Comparison of ENCODE assay signal across 8 cellular contexts in genomic region chr9:130128782-130129424, GRCh38. TPM values are rescaled to one million over a fixed set of nuclear protein-coding genes. Genes with fewer than 3 reads are reported as not detected.
DNase-seq lines count a peak whose midpoint lies in the region; TF ChIP-seq lines count a peak whose summit lies in the region.

No MANE protein-coding gene starts in this region.

- no peak overlapping the region for H2AFZ ChIP-seq in GM23248

- H3K27me3 ChIP-seq in GM23248 (replicated peaks; ENCODE audit: insufficient read depth) (no peaks in the 10 kb centered on the region), WERI-Rb-1 (ENCODE audit: insufficient read depth, low read depth, severe bottlenecking) (no peaks in the 10 kb centered on the region)

- WGBS in GM23248 (ENCODE audit: low coverage in 1 of 2, low lambda C conversion rate in 2 of 2, missing lambda C conversion rate in 2 of 2), 2 experiments: 63% methylated on average over 13 of the region's 13 CpGs

- no peak overlapping the region for H3K4me3 ChIP-seq in GM23248
- H3K4me3 ChIP-seq in foreskin fibroblast (ENCODE audit: low read depth in 1 of 2, low read length in 2 of 2): no peak overlapping the region
- no peak overlapping the region for H3K4me3 ChIP-seq in WERI-Rb-1 (ENCODE audit: low read depth, low read length)

- peak overlapping the region; percentile 79 for H3K4me3 Mint-ChIP-seq in activated T-cell treated with anti-CD3 and anti-CD28 coated beads, Interleukin-2, amount 50 U/mL, for 24 hours

- peak overlapping the region; percentile 98 for H3K27ac Mint-ChIP-seq in activated T-cell treated with anti-CD3 and anti-CD28 coated beads, Interleukin-2, amount 50 U/mL, for 24 hours

- H3K27ac ChIP-seq in GM23248 (peak overlapping the region; percentile 73), WERI-Rb-1 (no peak overlapping the region)

- H3K36me3 ChIP-seq in GM23248 (ENCODE audit: low read depth) (peaks cover 14% of the 10 kb centered on the region; the same call in 1 of the 2 replicates), WERI-Rb-1 (peaks cover 48% of the 10 kb centered on the region)

- H3K4me2 ChIP-seq in GM23248 (ENCODE audit: unreplicated experiment): no peak overlapping the region

- H3K4me1 Mint-ChIP-seq in activated T-cell treated with anti-CD3 and anti-CD28 coated beads, Interleukin-2, amount 50 U/mL, for 24 hours (ENCODE audit: low read depth): peaks cover 62% of the 10 kb centered on the region

- DNase-seq in Caki2 (ENCODE audit: low read depth) (peak; percentile 95), GM23248 (peak; percentile 75), NOMO-1 treated with DMSO at 0.1 percent for 48 hours (lab: John Stamatoyannopoulos, UW; ENCODE audit: unreplicated experiment) (peak; percentile 88), foreskin fibroblast (peak; percentile 57 to 85), putamen (ENCODE audit: low spot score) (peak; percentile 50), LoVo (ENCODE audit: low spot score) (no peak), WERI-Rb-1 (no peak)
- DNase-seq in activated T-cell treated with anti-CD3 and anti-CD28 coated beads, Interleukin-2, amount 50 U/mL, for 24 hours: peak; percentile 77

- H3K27me3 Mint-ChIP-seq in activated T-cell treated with anti-CD3 and anti-CD28 coated beads, Interleukin-2, amount 50 U/mL, for 24 hours: no peaks in the 10 kb centered on the region

- H3K4me1 ChIP-seq in GM23248 (ENCODE audit: insufficient read depth): peaks cover 10% of the 10 kb centered on the region

- no peaks in the 10 kb centered on the region for H3K9me3 Mint-ChIP-seq in activated T-cell treated with anti-CD3 and anti-CD28 coated beads, Interleukin-2, amount 50 U/mL, for 24 hours

- no peaks in the 10 kb centered on the region for H3K9me3 ChIP-seq in GM23248 (ENCODE audit: low read depth)
- H3K9me3 ChIP-seq in WERI-Rb-1 (ENCODE audit: severe bottlenecking): no peaks in the 10 kb centered on the region

- H4K20me1 ChIP-seq in GM23248 (ENCODE audit: insufficient read depth): no peaks in the 10 kb centered on the region

- peak overlapping the region; percentile 41; the same call in 1 of the 2 replicates for H3K9ac ChIP-seq in GM23248

- H3F3A ChIP-seq in GM23248 (ENCODE audit: insufficient read depth): peaks cover 17% of the 10 kb centered on the region; the same call in 1 of the 2 replicates

- no peaks in the 10 kb centered on the region for H3K79me2 ChIP-seq in GM23248 (ENCODE audit: insufficient read depth)

- no peaks in the 10 kb centered on the region for H3K9me2 ChIP-seq in GM23248 (ENCODE audit: insufficient read depth)

- in situ Hi-C loops in Caki2 (cut with HindIII; ENCODE audit: low pct_unique_long_range_greater_than_20kb, low sequenced_read_pairs) (no loop called here), GM23248 (cut with MboI) (no loop called here)

- H3K36me3 Mint-ChIP-seq in activated T-cell treated with anti-CD3 and anti-CD28 coated beads, Interleukin-2, amount 50 U/mL, for 24 hours (ENCODE audit: low read depth): peaks cover 81% of the 10 kb centered on the region

- TF ChIP-seq CTCF in foreskin fibroblast (IDR thresholded peaks at IDR 0.05; ENCODE audit: low read depth, low read length) (no peak), WERI-Rb-1 (IDR thresholded peaks at IDR 0.05; ENCODE audit: low read depth, low read length) (no peak)

RNA-seq across cellular contexts. Expression of gene NCS1, which starts 43.3 kb away (rescaled TPM):
- total RNA-seq in Caki2 (2014; rRNA removed; shearing (Covaris generic); ENCODE audit: low replicate concordance): 45.7 and 69.6 TPM in 2 replicates
- 32.2 and 33.0 TPM in 2 replicates for total RNA-seq in GM23248 (2014; rRNA removed; shearing (Covaris generic))
- polyA plus RNA-seq in GM23248 (2016; fragmentation: Nextera tagmentation; extraction: Ambion mirVana): 4.7 and 5.7 TPM in 2 replicates

Comparison
In these comparisons a context has a peak if more than half of its experiments do, and no peak if none do; other contexts are left out.
1. DNase-seq: peak in Caki2 (single experiment), GM23248 (single experiment), NOMO-1 treated with DMSO at 0.1 percent for 48 hours (single experiment), activated T-cell treated with anti-CD3 and anti-CD28 coated beads, Interleukin-2, amount 50 U/mL, for 24 hours (single experiment), foreskin fibroblast (2 of 2) and putamen (single experiment); none in LoVo (single experiment) and WERI-Rb-1 (single experiment).